In the genomic region with DNA sequence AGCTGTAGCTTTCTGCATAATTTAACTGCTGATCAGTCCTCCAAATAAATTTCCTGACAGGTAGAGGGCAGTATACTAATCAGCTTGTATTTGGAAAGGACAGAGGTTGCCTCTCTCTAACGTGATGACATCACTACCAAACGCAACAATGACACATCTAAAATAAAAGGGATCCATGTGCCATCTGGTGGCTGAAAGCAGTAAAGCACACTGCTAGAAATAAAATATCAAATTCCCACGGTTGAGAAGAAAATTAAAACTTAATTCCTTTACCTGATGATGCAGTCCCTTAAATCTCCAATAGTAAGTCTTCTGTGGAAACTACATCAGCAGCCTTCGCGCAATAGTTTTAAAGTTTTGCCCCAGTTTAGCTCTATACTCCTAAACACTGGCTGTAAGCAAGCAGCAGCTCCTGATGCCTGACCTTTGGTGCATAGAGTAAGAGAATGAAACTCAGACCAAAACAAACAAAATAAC, we compare ENCODE assay signal across 8 cellular contexts. TPM values are rescaled to one million over a fixed set of nuclear protein-coding genes. Genes with fewer than 3 reads are reported as not detected.
DNase-seq lines count a peak whose midpoint lies in the region; ATAC-seq, FAIRE-seq and TF ChIP-seq lines count a peak whose summit lies in the region.

No MANE protein-coding gene starts in this region.

- H3K9me3 ChIP-seq in HCT116 (ENCODE audit: control insufficient read depth in 1 of 2, insufficient read depth in 1 of 2, low read depth in 1 of 2, low read length in 2 of 2) (no peaks in the 10 kb centered on the region), Loucy (ENCODE audit: insufficient read depth, low read depth, low read length) (no peaks in the 10 kb centered on the region), RWPE2 (ENCODE audit: severe bottlenecking) (no peaks in the 10 kb centered on the region), tibial nerve (no peaks in the 10 kb centered on the region)

- no peak overlapping the region for H2AFZ ChIP-seq in HCT116 (ENCODE audit: low read depth, low read length, poor library complexity, severe bottlenecking)
- no peak overlapping the region for H2AFZ ChIP-seq in Loucy (ENCODE audit: low read length)

- TF ChIP-seq EP300 in tibial nerve (IDR thresholded peaks at IDR 0.05), result peak; percentile 73 to 90

- H3K27ac ChIP-seq in HCT116 (ENCODE audit: low read depth, low read length) (peak overlapping the region; percentile 76; the same call in 1 of the 2 replicates), RWPE2 (ENCODE audit: poor library complexity, severe bottlenecking) (peak overlapping the region; percentile 23), tibial nerve (peak overlapping the region; percentile 7 to 79 (median 44))

- CTCF ChIA-PET in HCT116 (lab: Charles Lee), result interaction anchor here (0.6 to 2.0 kb wide), 42 partner anchors 11 to 759 kb away, joined by 3 to 73 read pairs (median 4); a partner anchor contains a TSS

- intact Hi-C loops in HCT116 (cut with micrococcal nuclease), result loop anchor here (1.0 to 10.0 kb wide), 5 partner anchors 151 to 709 kb away; a partner anchor contains a TSS

- 21 to 28% methylated on average over 5 of the region's 5 CpGs for WGBS in tibial nerve, 2 donors

- peaks cover 35% of the 10 kb centered on the region for H3K79me2 ChIP-seq in HCT116 (ENCODE audit: insufficient read depth, low read length)
- H3K79me2 ChIP-seq in Loucy (ENCODE audit: insufficient read depth, low read length), result no peaks in the 10 kb centered on the region; the same call in 1 of the 2 replicates

- RAD21 ChIA-PET in HCT116 (lab: Charles Lee; ENCODE audit: low non-redundant PET in 1 of 2, low total read pairs in 2 of 2, uncharacterized antibody in 2 of 2, unreplicated experiment in 2 of 2), result interaction anchor here (0.8 to 0.9 kb wide), 4 partner anchors 151 to 244 kb away, joined by 3 to 9 read pairs (median 6); a partner anchor contains a TSS

- H3K4me2 ChIP-seq in HCT116 (ENCODE audit: low read length) (peak overlapping the region; percentile 27; the same call in 1 of the 2 replicates), Loucy (ENCODE audit: low read depth, low read length, poor library complexity, severe bottlenecking) (no peak overlapping the region)

- peak; percentile 85 for DNase-seq in GM04503 (ENCODE audit: low read depth)
- DNase-seq in HCT116 (ENCODE audit: low read depth, low spot score), result peak; percentile 95
- no peak for DNase-seq in RWPE2 (ENCODE audit: low spot score)
- peak; percentile 25 for DNase-seq in activated effector memory CD4-positive, alpha-beta T cell treated with Interleukin-2 at 50 U/mL for 16 hours
- peak; percentile 46 to 49 for DNase-seq in frontal cortex (ENCODE audit: low spot score in 2 of 2)
- DNase-seq in omental fat pad (ENCODE audit: low spot score), result peak; percentile 55
- peak; percentile 36 to 92 for DNase-seq in tibial nerve (ENCODE audit: low spot score in 2 of 2)

- ATAC-seq in HCT116 (peak; percentile 88), RWPE2 (ENCODE audit: low read depth) (peak; percentile 45; the same call in 2 of the 3 replicates), omental fat pad (ENCODE audit: low FRiP score) (peak; percentile 61)

- peak; percentile 99 for FAIRE-seq in frontal cortex (lab: Jason Lieb, UNC)

- TF ChIP-seq POLR2A in HCT116 (IDR thresholded peaks at IDR 0.05; ENCODE audit: borderline replicate concordance, extremely low read depth, insufficient read depth, insufficient read length) (no peak), tibial nerve (IDR thresholded peaks at IDR 0.05) (no peak)

- TF ChIP-seq CTCF in HCT116 (IDR thresholded peaks at IDR 0.05 in 2 of 3, conservative IDR thresholded peaks at IDR 0.05 in 1 of 3; ENCODE audit: borderline replicate concordance in 1 of 3, insufficient read depth in 1 of 3, low read depth in 2 of 3, low read length in 2 of 3) (peak; percentile 76 to 99 (median 98)), Loucy (conservative IDR thresholded peaks at IDR 0.05; ENCODE audit: low read length) (peak; percentile 98), RWPE2 (IDR thresholded peaks at IDR 0.05; ENCODE audit: poor library complexity, severe bottlenecking) (peak; percentile 100), omental fat pad (IDR thresholded peaks at IDR 0.05) (peak in 2 of 3 donors; percentile 95 to 98), tibial nerve (IDR thresholded peaks at IDR 0.05) (peak; percentile 88 to 99 (median 95))

- no peaks in the 10 kb centered on the region for H3K27me3 ChIP-seq in HCT116 (ENCODE audit: insufficient read depth, low read length)
- H3K27me3 ChIP-seq in Loucy (ENCODE audit: insufficient read depth, low read length, poor library complexity, severe bottlenecking), result no peaks in the 10 kb centered on the region
- H3K27me3 ChIP-seq in RWPE2 (ENCODE audit: insufficient read depth, poor library complexity, severe bottlenecking), result no peaks in the 10 kb centered on the region
- no peaks in the 10 kb centered on the region for H3K27me3 ChIP-seq in tibial nerve

- H4K20me1 ChIP-seq in HCT116 (ENCODE audit: insufficient read depth) (no peaks in the 10 kb centered on the region), Loucy (ENCODE audit: insufficient read depth, low read length, poor library complexity, severe bottlenecking) (no peaks in the 10 kb centered on the region)

- H3K9me2 ChIP-seq in HCT116 (ENCODE audit: insufficient read depth), result no peaks in the 10 kb centered on the region
- H3K9me2 ChIP-seq in Loucy (replicated peaks; ENCODE audit: low read depth, low read length), result no peaks in the 10 kb centered on the region

- no peak overlapping the region for H3K4me3 ChIP-seq in HCT116 (replicated peaks in 1 of 2; ENCODE audit: low read depth in 1 of 2, low read length in 2 of 2)
- no peak overlapping the region for H3K4me3 ChIP-seq in Loucy (ENCODE audit: low read length, poor library complexity, severe bottlenecking)
- no peak overlapping the region for H3K4me3 ChIP-seq in RWPE2 (ENCODE audit: severe bottlenecking)
- no peak overlapping the region for H3K4me3 ChIP-seq in tibial nerve

- POLR2A ChIA-PET in HCT116 (lab: Charles Lee), result interaction anchor here (0.8 to 1.7 kb wide), 5 partner anchors 43 to 341 kb away, joined by 3 to 9 read pairs (median 4); a partner anchor contains a TSS

- TF ChIP-seq RAD21 in HCT116 (IDR thresholded peaks at IDR 0.05; ENCODE audit: low read depth), result peak; percentile 77

- H3K9ac ChIP-seq in HCT116 (ENCODE audit: low read length) (peak overlapping the region; percentile 42), Loucy (ENCODE audit: low read depth, low read length, poor library complexity, severe bottlenecking) (no peak overlapping the region)

- H3K36me3 ChIP-seq in HCT116 (ENCODE audit: control insufficient read depth in 1 of 2, insufficient read depth in 2 of 2, low read length in 2 of 2), result peaks cover 14 to 45% of the 10 kb centered on the region in 2 experiments; a peak in 3 of 4 replicates
- H3K36me3 ChIP-seq in Loucy (ENCODE audit: insufficient read depth, low read length), result peaks cover 95% of the 10 kb centered on the region
- H3K36me3 ChIP-seq in RWPE2 (ENCODE audit: low read depth), result peaks cover 81% of the 10 kb centered on the region
- peaks cover 0 to 13% (median 0%) of the 10 kb centered on the region in 3 donors for H3K36me3 ChIP-seq in tibial nerve

- BruUV-seq in HCT116 (replicated peaks; lab: Mats Ljungman, UMichigan), result no TSS peak

- H3K4me1 ChIP-seq in HCT116 (ENCODE audit: control insufficient read depth in 1 of 2, insufficient read depth in 2 of 2, low read length in 2 of 2) (peaks cover 0 to 14% of the 10 kb centered on the region in 2 experiments; a peak in 1 of 4 replicates), Loucy (ENCODE audit: insufficient read depth, low read length, poor library complexity, severe bottlenecking) (no peaks in the 10 kb centered on the region), RWPE2 (ENCODE audit: insufficient read depth, poor library complexity, severe bottlenecking) (peaks cover 17% of the 10 kb centered on the region), tibial nerve (peaks cover 0 to 41% (median 6%) of the 10 kb centered on the region in 4 donors)

- no peaks in the 10 kb centered on the region for H3F3A ChIP-seq in Loucy (ENCODE audit: low read depth)

TF ChIP-seq in HCT116, 20 proteins besides CTCF, POLR2A, EP300 and RAD21 (continues in another document):
- TF ChIP-seq CEBPB (IDR thresholded peaks at IDR 0.05; ENCODE audit: low read depth), result 0 out of 2 replicates have a peak, but pooled peaks have one; percentile 51
- TF ChIP-seq EZH2 (IDR thresholded peaks at IDR 0.05), result no peak
- no peak for TF ChIP-seq ZFX (IDR thresholded peaks at IDR 0.05)
- TF ChIP-seq, protein P1, sequence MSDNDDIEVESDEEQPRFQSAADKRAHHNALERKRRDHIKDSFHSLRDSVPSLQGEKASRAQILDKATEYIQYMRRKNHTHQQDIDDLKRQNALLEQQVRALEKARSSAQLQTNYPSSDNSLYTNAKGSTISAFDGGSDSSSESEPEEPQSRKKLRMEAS (IDR thresholded peaks at IDR 0.05), result no peak; the same call in 1 of the 2 replicates
- TF ChIP-seq YY1 (IDR thresholded peaks at IDR 0.05; ENCODE audit: extremely low read depth, insufficient replicate concordance, low read depth, low read length), result peak; percentile 68
- 0 out of 2 replicates have a peak, but pooled peaks have one; percentile 10 for TF ChIP-seq SIN3A (IDR thresholded peaks at IDR 0.05; ENCODE audit: low read depth)
- no peak for TF ChIP-seq SRF (IDR thresholded peaks at IDR 0.05; ENCODE audit: low read depth)
- TF ChIP-seq ELF1 (IDR thresholded peaks at IDR 0.05; ENCODE audit: borderline replicate concordance, low read depth), result no peak
- no peak for TF ChIP-seq ZNF274 (IDR thresholded peaks at IDR 0.05; ENCODE audit: low read depth, low read length)
- TF ChIP-seq, protein P2, sequence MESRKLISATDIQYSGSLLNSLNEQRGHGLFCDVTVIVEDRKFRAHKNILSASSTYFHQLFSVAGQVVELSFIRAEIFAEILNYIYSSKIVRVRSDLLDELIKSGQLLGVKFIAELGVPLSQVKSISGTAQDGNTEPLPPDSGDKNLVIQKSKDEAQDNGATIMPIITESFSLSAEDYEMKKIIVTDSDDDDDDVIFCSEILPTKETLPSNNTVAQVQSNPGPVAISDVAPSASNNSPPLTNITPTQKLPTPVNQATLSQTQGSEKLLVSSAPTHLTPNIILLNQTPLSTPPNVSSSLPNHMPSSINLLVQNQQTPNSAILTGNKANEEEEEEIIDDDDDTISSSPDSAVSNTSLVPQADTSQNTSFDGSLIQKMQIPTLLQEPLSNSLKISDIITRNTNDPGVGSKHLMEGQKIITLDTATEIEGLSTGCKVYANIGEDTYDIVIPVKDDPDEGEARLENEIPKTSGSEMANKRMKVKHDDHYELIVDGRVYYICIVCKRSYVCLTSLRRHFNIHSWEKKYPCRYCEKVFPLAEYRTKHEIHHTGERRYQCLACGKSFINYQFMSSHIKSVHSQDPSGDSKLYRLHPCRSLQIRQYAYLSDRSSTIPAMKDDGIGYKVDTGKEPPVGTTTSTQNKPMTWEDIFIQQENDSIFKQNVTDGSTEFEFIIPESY (IDR thresholded peaks at IDR 0.05; ENCODE audit: extremely low read depth, insufficient replicate concordance, low read length), result no peak
- TF ChIP-seq JUND (IDR thresholded peaks at IDR 0.05), result peak; percentile 68
- TF ChIP-seq CBX3 (IDR thresholded peaks at IDR 0.05; ENCODE audit: low read depth), result peak; percentile 100

RNA-seq across cellular contexts. Expression of a gene that starts 54.5 kb away (rescaled TPM):
- total RNA-seq in HCT116 (2021; ENCODE audit: unreplicated experiment) (142 TPM), frontal cortex (22.4 TPM), omental fat pad (10 to 100 TPM; 35.5 to 93.2 (median 47.9) TPM), tibial nerve (100 to 1,000 TPM in 1 of 4 donors, 10 to 100 TPM in 3; 59.4 to 102 (median 64.0) TPM)
- polyA plus RNA-seq in HCT116 (2012), result 98.0 and 103 TPM in 2 replicates

Comparison
In these comparisons a context has a peak if more than half of its experiments do, and no peak if none do; other contexts are left out.
1. H3K27ac ChIP-seq: peak in every context shown above with its lines; median percentile 76 in HCT116; 44 in tibial nerve; 23 in RWPE2.